8 cellular contexts compared by ENCODE assay signal in the genomic region with DNA sequence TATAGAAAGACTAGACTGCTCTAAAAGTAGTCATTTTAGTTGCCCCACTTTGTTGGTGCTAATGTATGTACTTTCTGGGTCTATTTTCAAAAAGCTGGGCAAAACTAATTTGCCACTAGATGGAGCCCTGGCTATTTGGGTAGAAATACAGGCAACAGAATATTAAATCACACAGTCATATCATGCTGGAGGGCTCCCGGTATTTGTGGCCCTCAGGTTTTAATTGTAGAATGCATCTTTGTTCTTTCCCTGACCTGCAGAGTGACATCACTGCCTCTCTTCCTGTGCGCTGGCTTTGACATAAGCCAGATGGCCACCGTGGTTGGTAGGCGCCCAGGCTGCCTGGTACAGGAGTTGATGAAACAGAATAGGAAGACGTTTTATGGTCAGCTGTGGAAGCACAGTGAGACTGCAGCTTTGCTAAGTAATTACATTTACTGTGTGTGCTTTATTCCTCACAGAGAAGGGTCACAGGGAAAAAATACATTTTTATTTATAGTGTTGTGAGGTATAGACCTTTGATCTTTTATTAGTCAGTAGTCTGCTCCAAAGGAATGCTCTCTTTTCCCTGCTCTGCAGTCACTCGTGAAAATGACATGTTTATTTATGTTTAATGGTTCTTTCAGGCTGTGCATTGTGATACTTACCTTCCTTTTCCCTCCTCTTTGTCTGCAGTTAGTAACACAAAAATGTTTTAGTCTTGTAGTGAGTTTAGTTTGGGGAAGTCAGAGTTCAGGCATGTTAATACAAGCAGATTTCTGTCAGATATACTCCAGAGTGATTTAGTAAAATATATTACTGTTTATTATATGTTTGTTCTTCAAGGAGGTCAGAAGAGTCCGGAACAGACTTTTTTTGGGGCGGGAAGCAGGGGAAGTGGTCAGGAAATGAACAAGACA. TPM values are rescaled to one million over a fixed set of nuclear protein-coding genes. Genes with fewer than 3 reads are reported as not detected.
DNase-seq lines count a peak whose midpoint lies in the region; ATAC-seq, FAIRE-seq and TF ChIP-seq lines count a peak whose summit lies in the region.

No MANE protein-coding gene starts in this region.

- no peaks in the 10 kb centered on the region for H3K27me3 Mint-ChIP-seq in Caco-2 (ENCODE audit: insufficient read depth, unreplicated experiment)
- H3K27me3 Mint-ChIP-seq in progenitor cell of endocrine pancreas = no peaks in the 10 kb centered on the region
- H3K27me3 Mint-ChIP-seq in activated CD4-positive, alpha-beta memory T cell treated with anti-CD3 and anti-CD28 coated beads, Interleukin-2, amount 10 ng/mL, durations not matched to agents 7 days and 5 days = peaks cover 30% of the 10 kb centered on the region
- H3K27me3 Mint-ChIP-seq in T-cell = peaks cover 14 to 26% of the 10 kb centered on the region in 2 donors

- H3K27ac ChIP-seq in RWPE2 (ENCODE audit: poor library complexity, severe bottlenecking) = peak overlapping the region; percentile 79

- FAIRE-seq in frontal cortex (lab: Jason Lieb, UNC) = no peak

- H3K27ac Mint-ChIP-seq in Caco-2 (ENCODE audit: unreplicated experiment) (peak overlapping the region; percentile 55), progenitor cell of endocrine pancreas (no peak overlapping the region), T-cell (no peak overlapping the region)
- no peak overlapping the region for H3K27ac Mint-ChIP-seq in activated CD4-positive, alpha-beta memory T cell treated with anti-CD3 and anti-CD28 coated beads, Interleukin-2, amount 10 ng/mL, durations not matched to agents 7 days and 5 days

- H3K4me3 Mint-ChIP-seq in Caco-2 (ENCODE audit: unreplicated experiment) (peak overlapping the region; percentile 67), progenitor cell of endocrine pancreas (ENCODE audit: low read depth) (no peak overlapping the region), T-cell (no peak overlapping the region)
- H3K4me3 Mint-ChIP-seq in activated CD4-positive, alpha-beta memory T cell treated with anti-CD3 and anti-CD28 coated beads, Interleukin-2, amount 10 ng/mL, durations not matched to agents 7 days and 5 days = no peak overlapping the region

- H3K36me3 Mint-ChIP-seq in Caco-2 (ENCODE audit: insufficient read depth, unreplicated experiment) (no peaks in the 10 kb centered on the region), progenitor cell of endocrine pancreas (ENCODE audit: insufficient read depth) (no peaks in the 10 kb centered on the region), T-cell (no peaks in the 10 kb centered on the region)
- no peaks in the 10 kb centered on the region for H3K36me3 Mint-ChIP-seq in activated CD4-positive, alpha-beta memory T cell treated with anti-CD3 and anti-CD28 coated beads, Interleukin-2, amount 10 ng/mL, durations not matched to agents 7 days and 5 days (ENCODE audit: low read depth)

- POLR2A ChIA-PET in Caco-2 (lab: Charles Lee) (no interaction called here), T-cell (lab: Charles Lee) (no interaction called here)
- POLR2A ChIA-PET in activated CD4-positive, alpha-beta memory T cell treated with anti-CD3 and anti-CD28 coated beads, Interleukin-2, amount 10 ng/mL, durations not matched to agents 7 days and 5 days (lab: Charles Lee) = no interaction called here

- H3K27me3 ChIP-seq in Caco-2 (replicated peaks; ENCODE audit: control insufficient read depth, insufficient read depth, low read length) (no peaks in the 10 kb centered on the region), RWPE2 (ENCODE audit: insufficient read depth, poor library complexity, severe bottlenecking) (no peaks in the 10 kb centered on the region)

- peak; percentile 53 to 75 for TF ChIP-seq CTCF in Caco-2 (IDR thresholded peaks at IDR 0.05; ENCODE audit: insufficient read depth in 1 of 2, low read depth in 1 of 2, low read length in 1 of 2, severe bottlenecking in 1 of 2, unreplicated experiment in 1 of 2)
- TF ChIP-seq CTCF in RWPE2 (IDR thresholded peaks at IDR 0.05; ENCODE audit: poor library complexity, severe bottlenecking) = peak; percentile 91
- peak; percentile 61 for TF ChIP-seq CTCF in fibroblast of the aortic adventitia (IDR thresholded peaks at IDR 0.05; ENCODE audit: insufficient read depth, low read length)
- TF ChIP-seq CTCF in progenitor cell of endocrine pancreas (IDR thresholded peaks at IDR 0.05; ENCODE audit: unreplicated experiment) = peak; percentile 65

- peaks cover 5% of the 10 kb centered on the region for H3K4me1 ChIP-seq in Caco-2
- peaks cover 34% of the 10 kb centered on the region for H3K4me1 ChIP-seq in RWPE2 (ENCODE audit: insufficient read depth, poor library complexity, severe bottlenecking)

- H3K36me3 ChIP-seq in Caco-2 (ENCODE audit: control insufficient read depth, insufficient read depth, low read length) (no peaks in the 10 kb centered on the region), RWPE2 (ENCODE audit: low read depth) (peaks cover 7% of the 10 kb centered on the region; the same call in 1 of the 2 replicates)

- ATAC-seq in RWPE2 (ENCODE audit: low read depth) = peak; percentile 77
- no peak for ATAC-seq in T-cell (replicated peaks in 1 of 4)

- H3K4me1 Mint-ChIP-seq in Caco-2 (ENCODE audit: low read depth, unreplicated experiment) (peaks cover 10% of the 10 kb centered on the region), progenitor cell of endocrine pancreas (ENCODE audit: low read depth) (peaks cover 13% of the 10 kb centered on the region), T-cell (peaks cover 4 to 13% (median 5%) of the 10 kb centered on the region in 3 donors)
- H3K4me1 Mint-ChIP-seq in activated CD4-positive, alpha-beta memory T cell treated with anti-CD3 and anti-CD28 coated beads, Interleukin-2, amount 10 ng/mL, durations not matched to agents 7 days and 5 days = no peaks in the 10 kb centered on the region

- intact Hi-C loops in Caco-2 (cut with micrococcal nuclease; ENCODE audit: unreplicated experiment) = loop anchor here (1.0 to 10.0 kb wide), 6 partner anchors 168 to 800 kb away; no protein-coding TSS in a partner anchor

- CTCF ChIA-PET in Caco-2 (lab: Charles Lee) = interaction anchor here (0.9 kb wide), 1 partner anchor 701 kb away, joined by 3 read pairs; no protein-coding TSS in a partner anchor
- CTCF ChIA-PET in activated CD4-positive, alpha-beta memory T cell treated with anti-CD3 and anti-CD28 coated beads, Interleukin-2, amount 10 ng/mL, durations not matched to agents 7 days and 5 days (lab: Charles Lee) = interaction anchor here (1.3 kb wide), 1 partner anchor 18 kb away, joined by 3 read pairs; no protein-coding TSS in a partner anchor
- CTCF ChIA-PET in T-cell (lab: Charles Lee) = interaction anchor here in 1 of 2 donors (0.6 kb wide), 1 partner anchor 1497 kb away, joined by 3 read pairs; no protein-coding TSS in a partner anchor

- H3K4me3 ChIP-seq in Caco-2 (ENCODE audit: low read depth, low read length) (peak overlapping the region; percentile 12; the same call in 1 of the 2 replicates), RWPE2 (ENCODE audit: severe bottlenecking) (no peak overlapping the region), fibroblast of the aortic adventitia (ENCODE audit: low read depth, low read length) (no peak overlapping the region)

- H3K9me3 Mint-ChIP-seq in Caco-2 (ENCODE audit: unreplicated experiment) = no peaks in the 10 kb centered on the region
- H3K9me3 Mint-ChIP-seq in progenitor cell of endocrine pancreas (ENCODE audit: low read depth) = no peaks in the 10 kb centered on the region
- no peaks in the 10 kb centered on the region for H3K9me3 Mint-ChIP-seq in activated CD4-positive, alpha-beta memory T cell treated with anti-CD3 and anti-CD28 coated beads, Interleukin-2, amount 10 ng/mL, durations not matched to agents 7 days and 5 days
- H3K9me3 Mint-ChIP-seq in T-cell = no peaks in the 10 kb centered on the region

- no peaks in the 10 kb centered on the region for H3K9me3 ChIP-seq in Caco-2
- H3K9me3 ChIP-seq in RWPE2 (ENCODE audit: severe bottlenecking) = no peaks in the 10 kb centered on the region

- DNase-seq in Caco-2 (peak in 1 of 2 experiments; percentile 52), HS-27A (ENCODE audit: low read depth) (peak; percentile 34), RWPE2 (ENCODE audit: low spot score) (no peak), fibroblast of the aortic adventitia (ENCODE audit: low read depth) (peak; percentile 76), progenitor cell of endocrine pancreas (ENCODE audit: low spot score, unreplicated experiment) (no peak), T-cell (no peak), frontal cortex (ENCODE audit: low spot score in 2 of 2) (no peak)
- DNase-seq in activated CD4-positive, alpha-beta memory T cell treated with anti-CD3 and anti-CD28 coated beads, Interleukin-2, amount 10 ng/mL, durations not matched to agents 7 days and 5 days = no peak

- no TSS peak for BruUV-seq in Caco-2 (replicated peaks; lab: Mats Ljungman, UMichigan)

RNA-seq across cellular contexts. Expression of a gene that starts 28.4 kb away (rescaled TPM):
- total RNA-seq in Caco-2 (2022) = 7.4 and 7.7 TPM in 2 replicates
- 36.8 and 55.1 TPM in 2 replicates for total RNA-seq in fibroblast of the aortic adventitia (ENCODE audit: low replicate concordance)
- 1.1 and 1.5 TPM in 2 replicates for total RNA-seq in progenitor cell of endocrine pancreas
- not detected for total RNA-seq in activated CD4-positive, alpha-beta memory T cell treated with anti-CD3 and anti-CD28 coated beads, Interleukin-2, amount 10 ng/mL, durations not matched to agents 7 days and 5 days
- under 1 TPM; 0.22 to 0.90 (median 0.56) TPM for total RNA-seq in T-cell
- 3.7 TPM for total RNA-seq in frontal cortex

Comparison
In these comparisons a context has a peak if more than half of its experiments do, and no peak if none do; other contexts are left out.
1. DNase-seq: peak in HS-27A (single experiment) and fibroblast of the aortic adventitia (single experiment); none in RWPE2 (single experiment), progenitor cell of endocrine pancreas (single experiment), activated CD4-positive, alpha-beta memory T cell treated with anti-CD3 and anti-CD28 coated beads, Interleukin-2, amount 10 ng/mL, durations not matched to agents 7 days and 5 days (single experiment), T-cell (0 of 34) and frontal cortex (0 of 2).
2. Peak in every context shown above with its lines, with median percentiles within 50 percentile points of each other: CTCF ChIP-seq.